In the genomic region with DNA sequence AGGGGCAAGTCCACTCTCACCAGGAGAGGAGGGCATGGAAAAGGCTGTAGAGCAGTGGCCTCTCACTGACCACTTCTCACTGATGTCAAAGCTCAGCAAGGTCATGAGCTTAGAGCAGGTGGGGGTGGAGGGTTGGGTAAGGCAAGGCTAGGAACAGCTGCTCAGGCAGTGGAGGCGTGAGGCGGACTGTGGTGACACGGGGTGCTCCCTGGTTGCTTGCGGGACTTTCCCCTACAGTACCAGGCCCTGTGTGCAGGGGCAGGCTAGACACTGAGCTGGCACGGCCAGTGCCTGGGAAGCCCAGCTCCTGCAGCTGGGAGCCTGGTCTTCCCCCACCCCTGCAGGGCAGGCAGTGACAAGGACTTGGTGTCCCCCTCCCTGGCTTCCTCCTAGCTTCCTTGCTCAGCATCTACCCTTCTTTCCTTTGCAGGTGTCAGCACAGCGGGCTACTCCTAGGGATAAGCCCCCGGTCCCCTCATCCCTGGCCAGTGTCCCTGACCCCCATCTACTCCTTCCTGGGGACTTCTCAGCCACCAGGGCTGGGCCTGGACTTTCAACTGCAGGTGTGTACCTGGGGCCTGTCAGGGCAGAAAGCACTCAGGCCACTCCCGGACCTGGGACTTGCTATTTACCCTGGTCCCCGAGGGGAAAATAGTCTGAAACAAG, we compare ENCODE assay signal across 8 cellular contexts. TPM values are rescaled to one million over a fixed set of nuclear protein-coding genes. Genes with fewer than 3 reads are reported as not detected.
DNase-seq lines count a peak whose midpoint lies in the region; ATAC-seq and TF ChIP-seq lines count a peak whose summit lies in the region.

No MANE protein-coding gene starts in this region.

- no peak overlapping the region for H3K4me3 Mint-ChIP-seq in T-helper 2 cell treated with Interferon-gamma antibody and Interleukin-4, amounts not matched to agents 5 μg/mL and 100 μg/mL, for 36 hours

- H3K4me1 Mint-ChIP-seq in T-helper 2 cell treated with Interferon-gamma antibody and Interleukin-4, amounts not matched to agents 5 μg/mL and 100 μg/mL, for 36 hours (ENCODE audit: low read depth) = peaks cover 16% of the 10 kb centered on the region

- TF ChIP-seq CTCF in GM06990 (IDR thresholded peaks at IDR 0.05; ENCODE audit: insufficient read depth, low read length, poor library complexity, severe bottlenecking) (no peak), foreskin fibroblast (IDR thresholded peaks at IDR 0.05; ENCODE audit: low read depth, low read length) (no peak)

- DNase-seq in GM06990 (ENCODE audit: extremely low read depth, insufficient read length) (peak; percentile 59), myocyte (ENCODE audit: low read depth) (peak; percentile 97), foreskin fibroblast (no peak), NCI-H1105 (lab: John Stamatoyannopoulos, UW) (no peak), Ammon's horn (ENCODE audit: low spot score) (no peak)
- peak; percentile 48 for DNase-seq in T-helper 2 cell treated with Interferon-gamma antibody and Interleukin-4, amounts not matched to agents 5 μg/mL and 100 μg/mL, for 36 hours (ENCODE audit: low spot score)

- H3K36me3 ChIP-seq in GM06990 (ENCODE audit: control insufficient read depth, insufficient read depth, low read length) = peaks cover 49% of the 10 kb centered on the region

- H3K9me3 Mint-ChIP-seq in T-helper 2 cell treated with Interferon-gamma antibody and Interleukin-4, amounts not matched to agents 5 μg/mL and 100 μg/mL, for 36 hours = no peaks in the 10 kb centered on the region

- H3K27me3 ChIP-seq in GM06990 (replicated peaks; ENCODE audit: control insufficient read depth, insufficient read depth, low read length) = no peaks in the 10 kb centered on the region

- H3K4me3 ChIP-seq in GM06990 (replicated peaks; ENCODE audit: low read depth, low read length) (no peak overlapping the region), foreskin fibroblast (ENCODE audit: low read depth in 1 of 2, low read length in 2 of 2) (no peak overlapping the region)

- H3K27me3 Mint-ChIP-seq in T-helper 2 cell treated with Interferon-gamma antibody and Interleukin-4, amounts not matched to agents 5 μg/mL and 100 μg/mL, for 36 hours (ENCODE audit: low read depth) = no peaks in the 10 kb centered on the region

- peaks cover 38% of the 10 kb centered on the region for H3K36me3 Mint-ChIP-seq in T-helper 2 cell treated with Interferon-gamma antibody and Interleukin-4, amounts not matched to agents 5 μg/mL and 100 μg/mL, for 36 hours (ENCODE audit: low read depth)

- H3K27ac Mint-ChIP-seq in T-helper 2 cell treated with Interferon-gamma antibody and Interleukin-4, amounts not matched to agents 5 μg/mL and 100 μg/mL, for 36 hours = peak overlapping the region; percentile 77

- ATAC-seq in GM21528 (IDR thresholded peaks at IDR 0.05; ENCODE audit: low FRiP score, unreplicated experiment) (peak; percentile 53), HG03521 (IDR thresholded peaks at IDR 0.05; ENCODE audit: unreplicated experiment) (no peak)

RNA-seq across cellular contexts. Expression of a gene that starts 45.6 kb away (rescaled TPM):
- total RNA-seq in myocyte = 29.3 and 56.2 TPM in 2 replicates
- polyA plus RNA-seq in myocyte (2012) = 21.5 TPM

Comparison
In these comparisons a context has a peak if more than half of its experiments do, and no peak if none do; other contexts are left out.
1. DNase-seq: peak in GM06990 (single experiment), T-helper 2 cell treated with Interferon-gamma antibody and Interleukin-4, amounts not matched to agents 5 μg/mL and 100 μg/mL, for 36 hours (single experiment) and myocyte (single experiment); none in foreskin fibroblast (0 of 2), NCI-H1105 (single experiment) and Ammon's horn (single experiment).